In the genomic region with DNA sequence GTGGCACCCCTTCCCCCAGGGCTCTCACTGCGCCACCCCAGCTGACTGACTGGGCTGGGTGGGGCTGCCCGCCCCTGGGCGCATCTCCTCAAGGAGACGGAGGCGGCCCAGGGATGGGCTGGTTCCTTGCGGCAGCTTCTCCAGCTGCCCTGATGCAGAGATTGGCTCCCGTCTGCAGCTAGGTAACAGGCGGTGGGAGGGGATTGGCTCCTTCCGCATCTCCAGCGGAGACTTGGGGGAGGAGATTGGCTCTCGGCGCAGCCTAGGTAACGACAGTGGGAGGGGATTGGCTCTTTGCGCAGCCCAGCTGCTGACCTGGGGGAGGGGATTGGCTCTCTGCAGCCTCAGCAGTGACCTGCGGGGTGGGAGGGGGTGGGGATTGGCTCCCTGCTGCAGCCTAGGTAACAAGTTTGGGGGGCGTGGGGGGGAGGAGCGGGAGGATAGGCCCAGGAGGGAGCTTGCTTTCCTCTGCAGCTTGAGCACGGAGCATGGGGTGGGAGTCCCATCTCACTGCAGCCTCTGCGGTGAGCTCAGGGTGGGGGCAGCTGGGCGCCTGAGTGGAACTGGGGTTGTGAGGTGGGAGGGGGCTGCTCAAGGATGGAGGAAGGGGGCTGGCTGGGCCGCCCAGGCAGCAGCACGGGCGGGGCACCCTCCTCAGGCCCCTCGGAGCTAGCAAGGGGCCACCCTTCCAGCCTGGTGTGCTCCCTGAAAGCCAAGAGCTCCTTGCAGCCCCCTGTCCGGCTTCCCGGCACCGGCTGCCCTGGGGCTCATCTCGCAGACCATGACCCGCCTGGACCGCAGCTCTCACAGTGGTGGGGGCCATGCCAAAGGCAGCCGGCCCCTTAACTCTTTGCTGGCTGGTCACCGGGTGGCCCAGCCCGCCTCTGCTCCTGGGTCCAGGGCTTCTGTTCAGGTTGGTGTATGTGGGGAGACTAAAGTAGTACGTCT, we compare ENCODE assay signal across 8 cellular contexts. TPM values are rescaled to one million over a fixed set of nuclear protein-coding genes. Genes with fewer than 3 reads are reported as not detected.
A peak's percentile ranks its signal among the peaks of the same experiment; 100 is the strongest.
DNase-seq lines count a peak whose midpoint lies in the region; ATAC-seq, FAIRE-seq and TF ChIP-seq lines count a peak whose summit lies in the region.

No MANE protein-coding gene starts in this region.

- peak; percentile 87 for ATAC-seq in K562
- peak; percentile 36 to 41 for ATAC-seq in gastrocnemius medialis
- ATAC-seq in GM18505 (IDR thresholded peaks at IDR 0.05; ENCODE audit: unreplicated experiment): no peak
- no peak for ATAC-seq in HG03108 (IDR thresholded peaks at IDR 0.05; ENCODE audit: unreplicated experiment)

- H3K9me1 ChIP-seq in K562 (ENCODE audit: control insufficient read depth, insufficient read depth, low read length): peaks cover 17% of the 10 kb centered on the region

- peak overlapping the region; percentile 33 to 46; a peak in 3 of 4 replicates for H3K9ac ChIP-seq in K562 (ENCODE audit: insufficient read depth in 1 of 2, low read depth in 2 of 2, low read length in 2 of 2)

- no peak for TF ChIP-seq EP300 in K562 (IDR thresholded peaks at IDR 0.05; ENCODE audit: low read length)

- H3K4me3 ChIP-seq in K562 (no peak overlapping the region; the same call in 1 of the 2 replicates), iPS-18c (ENCODE audit: insufficient read depth, low read depth, low read length) (peak overlapping the region; percentile 78), gastrocnemius medialis (peak overlapping the region; percentile 73 to 93 (median 84))

- no TSS peak for BruUV-seq in K562 (replicated peaks; lab: Mats Ljungman, UMichigan)

- H3K36me3 ChIP-seq in K562 (ENCODE audit: control insufficient read depth, insufficient read depth, low read length) (peaks cover 87% of the 10 kb centered on the region), gastrocnemius medialis (peaks cover 0 to 70% of the 10 kb centered on the region in 2 donors)

- DNase-seq in DMS79 treated with DMSO at 0.1 percent for 48 hours (lab: John Stamatoyannopoulos, UW) (peak; percentile 94), NCI-H2107 (lab: John Stamatoyannopoulos, UW) (peak; percentile 89), K562 (ENCODE audit: extremely low read depth in 1 of 4, low spot score in 3 of 4) (peak; percentile 66 to 84 (median 74)), gastrocnemius medialis (peak; percentile 95 to 97)
- no peak for DNase-seq in activated CD4-positive, alpha-beta T cell treated with anti-CD3 and anti-CD28 coated beads, Interleukin-2, amount 50 U/mL, for 1 hour

- POLR2A ChIA-PET in K562 (lab: Yijun Ruan, JAX): interaction anchor here (0.6 to 6.5 kb wide), 10 partner anchors 8 to 1199 kb away, joined by 3 to 74 read pairs (median 4); partner anchors contain the start of gene NFE2L1

- H3K27ac ChIP-seq in K562 (ENCODE audit: extremely low read depth, low read depth, low read length) (peak overlapping the region; percentile 67; the same call in 1 of the 3 replicates), gastrocnemius medialis (peak overlapping the region; percentile 96 to 99 (median 97))

- no peak for TF ChIP-seq RAD21 in K562 (CRISPR knock-in tag; conservative IDR thresholded peaks at IDR 0.05 in 1 of 2, IDR thresholded peaks at IDR 0.05 in 1 of 2)

- no peaks in the 10 kb centered on the region for H3K27me3 ChIP-seq in K562 (ENCODE audit: control insufficient read depth in 2 of 2, insufficient read depth in 2 of 2, low read length in 2 of 2)
- H3K27me3 ChIP-seq in gastrocnemius medialis: no peaks in the 10 kb centered on the region

- FAIRE-seq in K562 (lab: Jason Lieb, UNC): peak; percentile 65

- H3K4me1 ChIP-seq in K562 (replicated peaks in 1 of 2; ENCODE audit: control insufficient read depth in 2 of 2, insufficient read depth in 2 of 2, low read length in 2 of 2): peaks cover 58 to 63% of the 10 kb centered on the region in 2 experiments
- H3K4me1 ChIP-seq in gastrocnemius medialis: peaks cover 80 to 87% of the 10 kb centered on the region in 2 donors

- WGBS in K562 (ENCODE audit: insufficient coverage, low coverage, missing lambda C conversion rate): 56% methylated on average over 26 of the region's 34 CpGs

- peak overlapping the region; percentile 35 for H3K4me2 ChIP-seq in K562 (ENCODE audit: insufficient read depth, low read length)

- CTCF ChIA-PET in K562 (lab: Yijun Ruan, JAX; ENCODE audit: low intra/inter-chr PET ratio): no interaction called here

- peaks cover 72% of the 10 kb centered on the region for H3K79me2 ChIP-seq in K562 (ENCODE audit: control insufficient read depth, insufficient read depth, low read length)

- no peak overlapping the region for H2AFZ ChIP-seq in K562 (ENCODE audit: low read depth, low read length)

- in situ Hi-C loops in K562 (cut with MboI) (no loop called here), gastrocnemius medialis (cut with MboI; ENCODE audit: low sequenced_read_pairs in 4 of 4) (no loop called here)

- H3K9me3 ChIP-seq in K562 (replicated peaks; ENCODE audit: control insufficient read depth, insufficient read depth, low read depth, low read length) (no peaks in the 10 kb centered on the region), iPS-18c (ENCODE audit: control insufficient read depth, insufficient read depth, low read length) (no peaks in the 10 kb centered on the region), gastrocnemius medialis (no peaks in the 10 kb centered on the region)

- TF ChIP-seq CTCF in K562 (IDR thresholded peaks at IDR 0.05 in 2 of 3, conservative IDR thresholded peaks at IDR 0.05 in 1 of 3; ENCODE audit: insufficient read depth in 2 of 3, low read depth in 1 of 3, low read length in 3 of 3): no peak
- TF ChIP-seq CTCF in gastrocnemius medialis (IDR thresholded peaks at IDR 0.05 in 4 of 5, conservative IDR thresholded peaks at IDR 0.05 in 1 of 5): no peak

- peaks cover 34% of the 10 kb centered on the region for H4K20me1 ChIP-seq in K562 (replicated peaks; ENCODE audit: control insufficient read depth, insufficient read depth, low read length)

- intact Hi-C loops in K562 (cut with micrococcal nuclease): no loop called here
- intact Hi-C loops in gastrocnemius medialis (cut with DNase I; ENCODE audit: low total_unique reads): loop anchor here (1.0 kb wide), 1 partner anchor 10 kb away; no protein-coding TSS in a partner anchor

- TF ChIP-seq POLR2A in K562 (conservative IDR thresholded peaks at IDR 0.05) (no peak), gastrocnemius medialis (IDR thresholded peaks at IDR 0.05) (peak; percentile 83 to 91), GM18505 (IDR thresholded peaks at IDR 0.05; ENCODE audit: borderline replicate concordance, extremely low read depth, insufficient read depth, insufficient read length) (no peak)

RNA-seq across cellular contexts. Expression of gene NFE2L1, which starts 6.4 kb away (rescaled TPM):
- total RNA-seq in K562 (2011; cell fraction: chromatin; rRNA removed; ENCODE audit: low replicate concordance): 97.0 and 141 TPM in 2 replicates
- 104 and 118 TPM in 2 replicates for total RNA-seq in K562 (2011; cell fraction: nucleolus; rRNA removed)
- 88.2 and 97.7 TPM in 2 replicates for total RNA-seq in K562 (2011; cell fraction: nucleoplasm; rRNA removed)
- total RNA-seq in K562 (2014; rRNA removed) (18.6 and 22.0 TPM in 2 replicates), K562 (2014; rRNA removed; fragmentation: Illumina TruSeq; extraction: Trizol) (38.7 and 57.0 TPM in 2 replicates), K562 (2015; rRNA removed; fragmentation: Illumina TruSeq; extraction: Trizol) (39.7 and 40.5 TPM in 2 replicates), K562 (2021) (61.4 and 67.7 TPM in 2 replicates), gastrocnemius medialis (1,000 to 10,000 TPM in 2 of 4 donors, 100 to 1,000 TPM in 2; 622 to 1,180 (median 1,000) TPM)
- polyA plus RNA-seq in K562 (2011; rRNA removed) (57.2 and 59.8 TPM in 2 replicates), K562 (2014; fragmentation: Illumina TruSeq; extraction: Trizol) (68.1 and 68.6 TPM in 2 replicates), K562 (2014; fragmentation: Nextera tagmentation; extraction: Ambion mirVana) (1 to 10 TPM; 2.0 to 2.8 TPM), K562 (2014; rRNA removed) (40.7 and 41.4 TPM in 2 replicates)
- polyA plus RNA-seq in K562 (2011; cell fraction: cytosol; rRNA removed): 41.0 and 52.4 TPM in 2 replicates
- 34.1 and 41.0 TPM in 2 replicates for polyA plus RNA-seq in K562 (2011; cell fraction: nucleus; rRNA removed)
- 109 and 147 TPM in 2 replicates for polyA plus RNA-seq in K562 (2012)
- 79.5 and 101 TPM in 2 replicates for polyA minus RNA-seq in K562 (2011; rRNA and poly(A)+ RNA removed)
- 31.0 and 35.6 TPM in 2 replicates for polyA minus RNA-seq in K562 (2011; cell fraction: cytosol; rRNA and poly(A)+ RNA removed)
- 12.5 and 16.4 TPM in 2 replicates for polyA minus RNA-seq in K562 (2011; cell fraction: nucleus; rRNA and poly(A)+ RNA removed)

RNA-seq across cellular contexts. Expression of gene COPZ2, which starts 16.9 kb away (rescaled TPM):
- 0.46 TPM in 1 of 2 replicates, not detected in the other for total RNA-seq in K562 (2011; cell fraction: chromatin; rRNA removed; ENCODE audit: low replicate concordance)
- 0.66 TPM in 1 of 2 replicates, not detected in the other for total RNA-seq in K562 (2011; cell fraction: nucleolus; rRNA removed)
- total RNA-seq in K562 (2011; cell fraction: nucleoplasm; rRNA removed): 0.73 and 0.92 TPM in 2 replicates
- total RNA-seq in K562 (2014; rRNA removed) (not detected in 2 replicates), K562 (2014; rRNA removed; fragmentation: Illumina TruSeq; extraction: Trizol) (not detected in 2 replicates), K562 (2015; rRNA removed; fragmentation: Illumina TruSeq; extraction: Trizol) (not detected in 2 replicates), K562 (2021) (0.49 TPM in 1 of 2 replicates, not detected in the other), gastrocnemius medialis (10 to 100 TPM; 40.5 to 76.9 (median 52.8) TPM)
- polyA plus RNA-seq in K562 (2011; rRNA removed) (0.14 and 0.22 TPM in 2 replicates), K562 (2014; fragmentation: Illumina TruSeq; extraction: Trizol) (0.21 TPM in 1 of 2 replicates, not detected in the other), K562 (2014; fragmentation: Nextera tagmentation; extraction: Ambion mirVana) (not detected), K562 (2014; rRNA removed) (not detected in 2 replicates)
- 0.13 TPM in 1 of 2 replicates, not detected in the other for polyA plus RNA-seq in K562 (2011; cell fraction: cytosol; rRNA removed)
- 0.52 and 1.4 TPM in 2 replicates for polyA plus RNA-seq in K562 (2011; cell fraction: nucleus; rRNA removed)
- polyA plus RNA-seq in K562 (2012): 0.78 TPM in 1 of 2 replicates, not detected in the other
- not detected in 2 replicates for polyA minus RNA-seq in K562 (2011; rRNA and poly(A)+ RNA removed)
- polyA minus RNA-seq in K562 (2011; cell fraction: cytosol; rRNA and poly(A)+ RNA removed): not detected in 2 replicates
- polyA minus RNA-seq in K562 (2011; cell fraction: nucleus; rRNA and poly(A)+ RNA removed): not detected in 2 replicates

RNA-seq across cellular contexts. Expression of gene CBX1, which starts 46.8 kb away (rescaled TPM):
- total RNA-seq in K562 (2011; cell fraction: chromatin; rRNA removed; ENCODE audit: low replicate concordance): 5.2 and 13.9 TPM in 2 replicates
- 3.7 and 5.7 TPM in 2 replicates for total RNA-seq in K562 (2011; cell fraction: nucleolus; rRNA removed)
- 11.4 and 14.1 TPM in 2 replicates for total RNA-seq in K562 (2011; cell fraction: nucleoplasm; rRNA removed)
- total RNA-seq in K562 (2014; rRNA removed): 44.0 and 48.2 TPM in 2 replicates
- 64.4 and 75.3 TPM in 2 replicates for total RNA-seq in K562 (2014; rRNA removed; fragmentation: Illumina TruSeq; extraction: Trizol)
- 70.4 and 76.2 TPM in 2 replicates for total RNA-seq in K562 (2015; rRNA removed; fragmentation: Illumina TruSeq; extraction: Trizol)
- 44.6 and 52.7 TPM in 2 replicates for total RNA-seq in K562 (2021)
- 31.9 and 45.0 TPM in 2 replicates for polyA plus RNA-seq in K562 (2011; rRNA removed)
- 10.1 and 18.3 TPM in 2 replicates for polyA plus RNA-seq in K562 (2011; cell fraction: cytosol; rRNA removed)
- polyA plus RNA-seq in K562 (2011; cell fraction: nucleus; rRNA removed): 7.4 and 12.0 TPM in 2 replicates
- 50.1 and 87.7 TPM in 2 replicates for polyA plus RNA-seq in K562 (2012)
- 73.0 and 95.7 TPM in 2 replicates for polyA plus RNA-seq in K562 (2014; fragmentation: Illumina TruSeq; extraction: Trizol)
- 10 to 100 TPM; 10.6 to 13.5 TPM for polyA plus RNA-seq in K562 (2014; fragmentation: Nextera tagmentation; extraction: Ambion mirVana)
- 48.7 and 53.3 TPM in 2 replicates for polyA plus RNA-seq in K562 (2014; rRNA removed)
- polyA minus RNA-seq in K562 (2011; rRNA and poly(A)+ RNA removed): 27.9 and 31.5 TPM in 2 replicates
- 15.0 and 16.3 TPM in 2 replicates for polyA minus RNA-seq in K562 (2011; cell fraction: cytosol; rRNA and poly(A)+ RNA removed)
- 2.3 and 7.2 TPM in 2 replicates for polyA minus RNA-seq in K562 (2011; cell fraction: nucleus; rRNA and poly(A)+ RNA removed)
- 10 to 100 TPM; 26.0 to 34.1 (median 27.7) TPM for total RNA-seq in gastrocnemius medialis

RNA-seq across cellular contexts. Expression of gene SNX11, which starts 53.1 kb away (rescaled TPM):
- 48.4 and 61.2 TPM in 2 replicates for total RNA-seq in K562 (2011; cell fraction: chromatin; rRNA removed; ENCODE audit: low replicate concordance)
- total RNA-seq in K562 (2011; cell fraction: nucleolus; rRNA removed): 27.6 and 39.2 TPM in 2 replicates
- total RNA-seq in K562 (2011; cell fraction: nucleoplasm; rRNA removed): 37.8 and 55.3 TPM in 2 replicates
- 13.1 and 15.8 TPM in 2 replicates for total RNA-seq in K562 (2014; rRNA removed)
- total RNA-seq in K562 (2014; rRNA removed; fragmentation: Illumina TruSeq; extraction: Trizol): 16.6 and 16.8 TPM in 2 replicates
- total RNA-seq in K562 (2015; rRNA removed; fragmentation: Illumina TruSeq; extraction: Trizol): 12.3 and 12.4 TPM in 2 replicates
- total RNA-seq in K562 (2021): 18.0 and 18.4 TPM in 2 replicates
- 22.1 and 23.3 TPM in 2 replicates for polyA plus RNA-seq in K562 (2011; rRNA removed)
- polyA plus RNA-seq in K562 (2011; cell fraction: cytosol; rRNA removed): 16.6 and 20.8 TPM in 2 replicates
- polyA plus RNA-seq in K562 (2011; cell fraction: nucleus; rRNA removed): 24.5 and 25.0 TPM in 2 replicates
- 15.0 and 16.6 TPM in 2 replicates for polyA plus RNA-seq in K562 (2012)
- 14.9 and 16.5 TPM in 2 replicates for polyA plus RNA-seq in K562 (2014; fragmentation: Illumina TruSeq; extraction: Trizol)
- 10 to 100 TPM; 20.8 to 24.0 TPM for polyA plus RNA-seq in K562 (2014; fragmentation: Nextera tagmentation; extraction: Ambion mirVana)
- polyA plus RNA-seq in K562 (2014; rRNA removed): 15.4 and 19.2 TPM in 2 replicates
- 16.3 and 19.5 TPM in 2 replicates for polyA minus RNA-seq in K562 (2011; rRNA and poly(A)+ RNA removed)
- 8.2 and 9.5 TPM in 2 replicates for polyA minus RNA-seq in K562 (2011; cell fraction: cytosol; rRNA and poly(A)+ RNA removed)
- 6.7 and 8.6 TPM in 2 replicates for polyA minus RNA-seq in K562 (2011; cell fraction: nucleus; rRNA and poly(A)+ RNA removed)
- total RNA-seq in gastrocnemius medialis: 10 to 100 TPM in 2 of 4 donors, 1 to 10 TPM in 2; 7.3 to 16.3 (median 9.6) TPM

Comparison
In these comparisons a context has a peak if more than half of its experiments do, and no peak if none do; other contexts are left out.
1. ATAC-seq: peak in K562 (single experiment) and gastrocnemius medialis (2 of 2); none in GM18505 (single experiment) and HG03108 (single experiment).
2. POLR2A ChIP-seq: peak in gastrocnemius medialis (2 of 2); none in K562 (single experiment) and GM18505 (single experiment).
3. RNA of gene NFE2L1, which starts 6.4 kb away (total RNA-seq): 622 to 1,180 TPM in gastrocnemius medialis; 18.6 to 141 TPM in K562; every median in the first group is over 4 times any median in the second.
4. RNA of gene COPZ2, which starts 16.9 kb away (total RNA-seq): 40.5 to 76.9 TPM in gastrocnemius medialis; 0.46 to 0.92 TPM in K562; every median in the first group is over 10 times any median in the second.